In the genomic region with DNA sequence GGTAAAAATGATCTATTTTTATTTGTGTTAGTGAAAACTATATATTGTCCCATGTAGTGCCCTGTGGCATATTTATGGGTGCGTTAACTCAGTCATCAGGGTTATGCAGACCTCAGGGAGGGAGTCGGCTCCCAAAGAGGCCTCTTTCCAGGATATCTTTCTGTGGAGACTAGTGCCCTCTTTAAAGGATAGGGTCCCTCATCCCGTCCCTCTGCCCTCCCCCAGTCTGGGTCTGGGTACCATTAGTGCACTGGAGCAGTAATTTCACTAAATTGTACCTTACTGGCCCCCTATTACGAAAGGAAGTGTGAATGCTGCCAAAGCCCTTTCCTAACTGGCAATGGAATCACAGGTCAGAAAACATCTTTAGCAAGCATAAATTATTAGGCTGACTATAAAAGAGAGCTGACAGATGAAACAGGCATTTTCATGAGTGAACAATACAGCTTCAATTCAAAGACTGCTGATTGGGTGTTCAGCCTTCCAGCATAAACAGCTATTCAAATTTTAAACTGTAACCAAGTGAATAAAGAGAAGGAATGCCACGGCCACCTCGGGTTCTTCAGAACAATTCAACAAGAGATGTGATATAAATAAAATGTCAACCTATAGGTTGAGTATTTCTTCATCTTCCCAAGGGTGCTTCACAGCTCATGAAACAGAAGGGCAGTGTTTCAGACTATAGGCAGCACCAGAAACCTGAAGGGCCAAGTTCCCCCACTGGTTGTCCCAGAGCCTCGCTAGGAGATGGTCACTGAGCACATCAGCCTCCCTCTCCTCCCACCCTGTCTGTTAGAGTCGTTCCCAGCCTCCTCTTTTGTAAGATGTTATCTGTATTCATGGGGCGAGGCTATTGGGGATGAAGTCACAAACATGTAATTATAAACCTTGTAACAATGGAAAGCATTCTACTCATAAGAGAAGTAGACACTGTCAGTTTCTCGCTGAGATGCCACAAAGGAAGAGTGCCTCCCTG, we compare ENCODE assay signal across 15 cellular contexts.
DNase-seq lines count a peak whose midpoint lies in the region.
"Had no signal": no experiment of that assay in that cellular context is flagged by ENCODE, and none has a peak within 500 bp of the region (broad histone marks: within the 10 kb centered on the region; RNA-seq: fewer than 3 reads in every experiment).

No MANE protein-coding gene starts in this region.

- DNase-seq in NCI-H2227 treated with DMSO at 0.1 percent for 48 hours (lab: John Stamatoyannopoulos, UW) (peak; percentile 52), islet precursor cell (peak; percentile 65), retina (peak; percentile 70), NCI-H1436 (lab: John Stamatoyannopoulos, UW) (no peak), UCSD-AML1 (lab: John Stamatoyannopoulos, UW; ENCODE audit: unreplicated experiment) (no peak), CD1c-positive myeloid dendritic cell (ENCODE audit: extremely low spot score) (no peak)
- DNase-seq: activated CD4-positive, alpha-beta T cell treated with anti-CD3 and anti-CD28 coated beads, Interleukin-2, amount 50 U/mL, for 1 hour; activated CD8-positive, alpha-beta memory T cell treated with anti-CD3 and anti-CD28 coated beads, Interleukin-2, amount 50 U/mL, for 4 hours; GM23248; NCI-H446; right lobe of liver; SW 1271; transverse colon had no signal

- peak overlapping the region; percentile 20 for H3K27ac ChIP-seq in angular gyrus (ENCODE audit: low read depth, low read length)
- H3K27ac ChIP-seq: gastroesophageal sphincter, GM23248, right lobe of liver, transverse colon had no signal

Comparison
In these comparisons a context has a peak if more than half of its experiments do, and no peak if none do; other contexts are left out.
1. DNase-seq: peak in NCI-H2227 treated with DMSO at 0.1 percent for 48 hours (single experiment), islet precursor cell (single experiment) and retina (single experiment); none in NCI-H1436 (single experiment), UCSD-AML1 (single experiment) and CD1c-positive myeloid dendritic cell (single experiment).